ENCODE assay signal across 9 cellular contexts in the genomic region with DNA sequence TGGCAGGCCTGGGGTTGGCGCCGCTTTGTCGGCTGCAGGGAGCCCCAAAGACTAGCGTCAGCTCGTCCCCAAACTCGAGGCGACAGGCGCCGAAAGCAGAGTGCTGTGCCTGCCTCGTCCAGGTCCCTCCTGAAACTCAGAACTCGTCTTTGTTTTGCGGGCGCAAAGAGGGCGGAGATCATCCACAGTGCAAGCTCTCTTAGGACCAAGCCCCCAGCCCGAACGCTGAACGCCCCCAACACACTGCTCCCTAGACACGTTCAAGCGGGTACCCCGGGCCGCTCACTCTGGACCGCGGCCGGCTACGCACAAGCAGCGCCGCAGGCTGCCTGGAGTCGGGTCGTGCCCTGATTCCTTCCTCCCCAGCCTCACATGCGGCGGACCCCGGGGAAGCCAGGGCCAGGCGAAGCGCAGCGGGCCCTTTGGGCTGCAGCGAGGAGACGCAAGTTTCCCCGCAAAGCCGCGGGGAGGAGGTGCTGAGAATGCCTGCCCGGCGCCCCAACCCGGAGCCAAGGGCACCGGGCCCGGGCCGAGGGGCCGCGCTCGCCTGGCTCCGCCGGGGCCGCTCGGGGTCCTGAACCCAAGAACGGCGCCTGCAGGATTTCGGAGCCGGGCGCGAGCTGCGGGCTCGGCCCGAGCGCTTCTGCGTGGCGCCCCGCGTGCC. TPM values are rescaled to one million over a fixed set of nuclear protein-coding genes. Genes with fewer than 3 reads are reported as not detected.
DNase-seq lines count a peak whose midpoint lies in the region; ATAC-seq and TF ChIP-seq lines count a peak whose summit lies in the region.
"Had no signal": no experiment of that assay in that cellular context is flagged by ENCODE, and none has a peak within 500 bp of the region (broad histone marks: within the 10 kb centered on the region; RNA-seq: fewer than 3 reads in every experiment).

No MANE protein-coding gene starts in this region.

- H3K27me3 ChIP-seq in adipocyte (replicated peaks; ENCODE audit: control insufficient read depth, insufficient read depth, low read length), result peaks cover 73% of the 10 kb centered on the region
- peaks cover 5% of the 10 kb centered on the region for H3K27me3 ChIP-seq in vagina

- H3K36me3 Mint-ChIP-seq in memory B cell, result no peaks in the 10 kb centered on the region

- TF ChIP-seq POLR2A in vagina (IDR thresholded peaks at IDR 0.05), result no peak

- peak overlapping the region; percentile 79 for H3K4me3 Mint-ChIP-seq in memory B cell

- ATAC-seq in memory B cell (ENCODE audit: low read depth) (peak; percentile 3), GM21528 (IDR thresholded peaks at IDR 0.05; ENCODE audit: low FRiP score, unreplicated experiment) (no peak), GM21619 (IDR thresholded peaks at IDR 0.05; ENCODE audit: unreplicated experiment) (no peak)

- H3K4me1 Mint-ChIP-seq in memory B cell, result no peaks in the 10 kb centered on the region

- H3K4me3 ChIP-seq in adipocyte (ENCODE audit: low read length), result peak overlapping the region; percentile 60
- peak overlapping the region; percentile 22 to 45 for H3K4me3 ChIP-seq in vagina

- H3K27ac Mint-ChIP-seq in memory B cell, result no peak overlapping the region

- peaks cover 4% of the 10 kb centered on the region for H3K4me1 ChIP-seq in adipocyte (ENCODE audit: control insufficient read depth, insufficient read depth, low read length)
- peaks cover 24% of the 10 kb centered on the region for H3K4me1 ChIP-seq in vagina

- H3K27me3 Mint-ChIP-seq in memory B cell, result peaks cover 30% of the 10 kb centered on the region

- TF ChIP-seq CTCF in vagina (IDR thresholded peaks at IDR 0.05), result no peak

- H3K36me3 ChIP-seq in adipocyte (ENCODE audit: control insufficient read depth, insufficient read depth, low read length, severe bottlenecking) (no peaks in the 10 kb centered on the region), vagina (no peaks in the 10 kb centered on the region)

- peak; percentile 3 for DNase-seq in stimulated activated CD4-positive, alpha-beta T cell treated with anti-CD3 and anti-CD28 coated beads, Interleukin-12 subunit alpha, Interleukin-12 subunit beta, amount 100 ng/mL, for 4 hours
- no peak for DNase-seq in stimulated activated CD4-positive, alpha-beta T cell treated with anti-CD3 and anti-CD28 coated beads, Interleukin-4, amount 100 ng/mL, for 24 hours
- no peak for DNase-seq in adipocyte (ENCODE audit: low read depth)
- DNase-seq in memory B cell (ENCODE audit: low spot score in 2 of 2), result peak; percentile 16 to 28
- DNase-seq in vagina (ENCODE audit: extremely low spot score in 2 of 2), result no peak
- no peak for DNase-seq in DMS153 (lab: John Stamatoyannopoulos, UW)
- DNase-seq: activated effector memory CD4-positive, alpha-beta T cell treated with Interleukin-2 at 50 U/mL for 16 hours had no signal

- H3K9ac ChIP-seq in adipocyte (ENCODE audit: low read length), result no peak overlapping the region

- no peaks in the 10 kb centered on the region for H3K9me3 Mint-ChIP-seq in memory B cell

- no peak overlapping the region for H3K27ac ChIP-seq in vagina

- intact Hi-C loops in vagina (cut with DNase I), result no loop called here

- no peaks in the 10 kb centered on the region for H3K9me3 ChIP-seq in adipocyte (ENCODE audit: control insufficient read depth, low read length)
- no peaks in the 10 kb centered on the region for H3K9me3 ChIP-seq in vagina

RNA-seq across cellular contexts. Expression of gene FSTL4, which starts 0.9 kb away (rescaled TPM):
- 3.7 TPM for total RNA-seq in vagina

Comparison
In these comparisons a context has a peak if more than half of its experiments do, and no peak if none do; other contexts are left out.
1. DNase-seq: peak in stimulated activated CD4-positive, alpha-beta T cell treated with anti-CD3 and anti-CD28 coated beads, Interleukin-12 subunit alpha, Interleukin-12 subunit beta, amount 100 ng/mL, for 4 hours (single experiment) and memory B cell (2 of 2); none in stimulated activated CD4-positive, alpha-beta T cell treated with anti-CD3 and anti-CD28 coated beads, Interleukin-4, amount 100 ng/mL, for 24 hours (single experiment), adipocyte (single experiment), vagina (0 of 2) and DMS153 (single experiment).